27 cellular contexts compared by ENCODE assay signal in the genomic region with DNA sequence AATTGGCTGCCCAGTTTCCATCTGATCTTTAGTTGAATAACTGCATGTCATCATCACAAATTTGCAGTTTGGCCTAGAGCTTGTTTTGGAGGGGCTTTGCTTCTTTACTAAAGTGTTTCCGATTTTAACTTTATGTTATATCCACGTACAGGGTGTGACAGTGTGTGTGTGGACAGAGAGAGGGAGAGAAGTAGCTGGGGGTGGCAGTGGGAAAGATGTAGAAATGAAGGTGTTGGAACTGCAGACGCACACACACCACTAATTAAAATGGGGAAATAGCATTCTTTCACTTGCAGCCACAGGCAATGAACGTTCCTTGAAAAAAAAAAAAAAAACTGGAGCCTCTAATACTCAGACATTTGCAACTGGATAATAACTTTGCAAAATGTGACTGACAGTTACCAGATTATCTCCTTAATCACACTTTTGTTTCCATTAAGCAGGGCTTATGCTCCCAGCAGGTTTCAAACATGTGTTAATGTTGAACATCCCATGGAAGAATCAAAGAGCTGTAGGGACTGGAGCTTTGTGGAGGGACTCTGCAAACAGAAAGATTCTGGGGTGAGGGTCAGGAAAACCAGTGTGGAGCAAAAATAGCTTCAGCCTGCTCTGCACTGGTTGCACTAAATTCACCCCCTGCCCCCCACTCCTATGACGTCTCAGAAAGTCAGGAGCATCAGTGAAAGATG.
"Had no signal": no experiment of that assay in that cellular context is flagged by ENCODE, and none has a peak within 500 bp of the region (broad histone marks: within the 10 kb centered on the region; RNA-seq: fewer than 3 reads in every experiment).

No MANE protein-coding gene starts in this region.

- H3K4me1 Mint-ChIP-seq: activated B cell treated with CpG ODN at 0.5 μM for 24 hours; activated CD4-positive, alpha-beta T cell treated with anti-CD3 and anti-CD28 coated beads for 36 hours; activated naive CD8-positive, alpha-beta T cell treated with anti-CD3 and anti-CD28 coated beads, Interleukin-2, amount 10 ng/mL, durations not matched to agents 7 days and 5 days; nephron progenitor cell; stimulated activated memory B cell treated with anti-CD40 and anti-IgM and Interleukin-4, amounts not matched to agents 10 μg/mL and 1 μg/mL and 100 μg/mL, for 72 hours had no signal

- H3K27ac ChIP-seq: sigmoid colon, stomach, suprapubic skin, tibial nerve had no signal

- H3K4me3 ChIP-seq: mucosa of descending colon, sigmoid colon, smooth muscle cell, stomach, suprapubic skin, tibial nerve had no signal

- H3K36me3 Mint-ChIP-seq: activated naive CD8-positive, alpha-beta T cell treated with anti-CD3 and anti-CD28 coated beads, Interleukin-2, amount 10 ng/mL, durations not matched to agents 7 days and 5 days; stimulated activated memory B cell treated with anti-CD40 and anti-IgM and Interleukin-4, amounts not matched to agents 10 μg/mL and 1 μg/mL and 100 μg/mL, for 72 hours had no signal

- ATAC-seq: activated CD4-positive, alpha-beta T cell treated with anti-CD3 and anti-CD28 coated beads for 36 hours; activated T-cell treated with anti-CD3 and anti-CD28 coated beads, Interleukin-2, amount 50 U/mL, for 4 hours; left cardiac atrium; mucosa of descending colon; stimulated activated memory B cell treated with anti-CD40 and anti-IgM and Interleukin-4, amounts not matched to agents 10 μg/mL and 1 μg/mL and 100 μg/mL, for 72 hours had no signal

- H3K27ac Mint-ChIP-seq: activated B cell treated with CpG ODN at 0.5 μM for 24 hours; activated CD4-positive, alpha-beta T cell treated with anti-CD3 and anti-CD28 coated beads for 36 hours; activated naive CD8-positive, alpha-beta T cell treated with anti-CD3 and anti-CD28 coated beads, Interleukin-2, amount 10 ng/mL, durations not matched to agents 7 days and 5 days; nephron progenitor cell; stimulated activated memory B cell treated with anti-CD40 and anti-IgM and Interleukin-4, amounts not matched to agents 10 μg/mL and 1 μg/mL and 100 μg/mL, for 72 hours; T-helper 1 cell treated with Interleukin-12 subunit alpha and Interleukin-12 subunit beta and Interleukin-4 antibody, amounts not matched to agents 30 μg/mL and 1 μg/mL, for 36 hours had no signal

- H3K4me3 Mint-ChIP-seq: activated B cell treated with CpG ODN at 0.5 μM for 24 hours; activated CD4-positive, alpha-beta T cell treated with anti-CD3 and anti-CD28 coated beads for 36 hours; activated naive CD8-positive, alpha-beta T cell treated with anti-CD3 and anti-CD28 coated beads, Interleukin-2, amount 10 ng/mL, durations not matched to agents 7 days and 5 days; activated T-cell treated with anti-CD3 and anti-CD28 coated beads, Interleukin-2, amount 50 U/mL, for 4 hours; nephron progenitor cell; stimulated activated memory B cell treated with anti-CD40 and anti-IgM and Interleukin-4, amounts not matched to agents 10 μg/mL and 1 μg/mL and 100 μg/mL, for 72 hours; T-helper 1 cell treated with Interleukin-12 subunit alpha and Interleukin-12 subunit beta and Interleukin-4 antibody, amounts not matched to agents 30 μg/mL and 1 μg/mL, for 36 hours had no signal

- H3K36me3 ChIP-seq: sigmoid colon, stomach, suprapubic skin, tibial nerve had no signal

- H3K27me3 ChIP-seq: sigmoid colon, stomach, suprapubic skin, tibial nerve had no signal

- H3K9me3 Mint-ChIP-seq: activated B cell treated with CpG ODN at 0.5 μM for 24 hours; activated naive CD8-positive, alpha-beta T cell treated with anti-CD3 and anti-CD28 coated beads, Interleukin-2, amount 10 ng/mL, durations not matched to agents 7 days and 5 days; activated T-cell treated with anti-CD3 and anti-CD28 coated beads, Interleukin-2, amount 50 U/mL, for 4 hours; nephron progenitor cell; stimulated activated memory B cell treated with anti-CD40 and anti-IgM and Interleukin-4, amounts not matched to agents 10 μg/mL and 1 μg/mL and 100 μg/mL, for 72 hours; T-helper 1 cell treated with Interleukin-12 subunit alpha and Interleukin-12 subunit beta and Interleukin-4 antibody, amounts not matched to agents 30 μg/mL and 1 μg/mL, for 36 hours had no signal

- DNase-seq: activated B cell treated with CpG ODN at 0.5 μM for 24 hours; activated CD4-positive, alpha-beta T cell treated with anti-CD3 and anti-CD28 coated beads for 36 hours; activated CD4-positive, alpha-beta T cell treated with anti-CD3 and anti-CD28 coated beads, Interleukin-2, amount 50 U/mL, for 48 hours; activated CD8-positive, alpha-beta memory T cell treated with anti-CD3 and anti-CD28 coated beads, Interleukin-2, amount 50 U/mL, for 48 hours; activated naive CD4-positive, alpha-beta T cell treated with Interleukin-2 at 50 U/mL for 16 hours; activated naive CD8-positive, alpha-beta T cell treated with anti-CD3 and anti-CD28 coated beads, Interleukin-2, amount 10 ng/mL, durations not matched to agents 7 days and 5 days; activated T-cell treated with anti-CD3 and anti-CD28 coated beads, Interleukin-2, amount 50 U/mL, for 4 hours; amygdala; cortex of kidney; erythroblast; foreskin melanocyte; islet precursor cell; left cardiac atrium; mesenchymal stem cell; mucosa of descending colon; nephron progenitor cell; occipital lobe; posterior cingulate gyrus; sigmoid colon; stimulated activated CD4-positive, alpha-beta T cell treated with anti-CD3 and anti-CD28 coated beads, Interleukin-15, amount 100 ng/mL, for 24 hours; stomach; T1000 had no signal

- H3K27me3 Mint-ChIP-seq: activated B cell treated with CpG ODN at 0.5 μM for 24 hours; activated CD4-positive, alpha-beta T cell treated with anti-CD3 and anti-CD28 coated beads for 36 hours; activated naive CD8-positive, alpha-beta T cell treated with anti-CD3 and anti-CD28 coated beads, Interleukin-2, amount 10 ng/mL, durations not matched to agents 7 days and 5 days had no signal

- H3K9me3 ChIP-seq: mucosa of descending colon, sigmoid colon, stomach, suprapubic skin, tibial nerve had no signal

- H3K4me1 ChIP-seq: sigmoid colon, stomach, tibial nerve had no signal
